In the genomic region with DNA sequence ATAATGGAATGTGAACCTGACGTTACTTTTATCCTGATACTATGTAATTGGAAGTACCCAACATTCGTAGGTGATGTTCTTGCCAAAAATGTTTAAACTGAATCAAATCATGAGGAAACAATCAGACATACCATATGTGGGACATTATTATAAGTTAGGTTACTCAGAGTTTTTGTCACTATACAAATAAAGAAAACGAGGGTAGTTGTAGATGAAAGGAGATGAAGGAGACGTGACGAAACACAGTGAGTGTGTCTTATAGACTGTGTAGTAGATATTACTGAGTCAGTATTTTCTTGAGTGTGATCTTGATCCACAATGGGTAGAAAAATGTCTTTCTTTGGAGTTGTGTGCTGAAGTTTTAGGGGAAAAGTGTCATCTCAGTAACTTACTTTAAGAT, we compare ENCODE assay signal across 31 cellular contexts.
"Had no signal": no experiment of that assay in that cellular context is flagged by ENCODE, and none has a peak within 500 bp of the region (broad histone marks: within the 10 kb centered on the region; RNA-seq: fewer than 3 reads in every experiment).

No MANE protein-coding gene starts in this region.

- H3K4me3 Mint-ChIP-seq: activated CD4-positive, alpha-beta memory T cell treated with anti-CD3 and anti-CD28 coated beads for 36 hours; activated CD4-positive, alpha-beta T cell treated with anti-CD3 and anti-CD28 coated beads, Interleukin-2, amount 10 ng/mL, durations not matched to agents 7 days and 5 days; activated naive CD8-positive, alpha-beta T cell treated with anti-CD3 and anti-CD28 coated beads, Interleukin-2, amount 50 U/mL, for 24 hours; activated T-cell treated with anti-CD3 and anti-CD28 coated beads, Interleukin-2, amount 50 U/mL, for 4 hours; brain had no signal

- H3K27ac ChIP-seq: ascending aorta, cardiac muscle cell, RWPE1, SJCRH30, VCaP had no signal

- H3K4me1 Mint-ChIP-seq: brain had no signal

- H3K9me3 ChIP-seq: ascending aorta, MG63, SJCRH30, SK-N-SH had no signal

- DNase-seq: activated CD4-positive, alpha-beta memory T cell treated with anti-CD3 and anti-CD28 coated beads for 36 hours; activated CD4-positive, alpha-beta T cell treated with anti-CD3 and anti-CD28 coated beads, Interleukin-2, amount 10 ng/mL, durations not matched to agents 7 days and 5 days; activated CD4-positive, CD25-positive, alpha-beta regulatory T cell; activated CD8-positive, alpha-beta memory T cell treated with anti-CD3 and anti-CD28 coated beads for 24 hours; activated effector memory CD4-positive, alpha-beta T cell treated with anti-CD3 and anti-CD28 coated beads, Interleukin-2, amount 50 U/mL, for 16 hours; activated naive CD4-positive, alpha-beta T cell treated with Interleukin-2 at 50 U/mL for 16 hours; activated naive CD8-positive, alpha-beta T cell treated with anti-CD3 and anti-CD28 coated beads, Interleukin-2, amount 50 U/mL, for 24 hours; activated T-cell treated with anti-CD3 and anti-CD28 coated beads, Interleukin-2, amount 50 U/mL, for 4 hours; MG63; MV-4-11; NCI-H1092 treated with DMSO at 0.1 percent for 48 hours; NCI-H1417 treated with DMSO at 0.1 percent for 48 hours; NCI-H1694; NCI-H2029; NCI-H2107; NCI-H2171 treated with DMSO at 0.1 percent for 48 hours; NCI-H345; NCI-H510A; NCI-H526 treated with DMSO at 0.1 percent for 48 hours; NCI-H82; Right ventricle myocardium superior; SJCRH30; SK-N-SH; T-helper 1 cell had no signal

- H3K4me3 ChIP-seq: ascending aorta, cardiac muscle cell, MG63, SJCRH30 had no signal

- H3K27me3 ChIP-seq: ascending aorta, cardiac muscle cell, MG63, SJCRH30 had no signal

- H3K9me2 ChIP-seq: SK-N-SH had no signal

- H3K9me3 Mint-ChIP-seq: activated CD4-positive, alpha-beta memory T cell treated with anti-CD3 and anti-CD28 coated beads for 36 hours; activated CD4-positive, alpha-beta T cell treated with anti-CD3 and anti-CD28 coated beads, Interleukin-2, amount 10 ng/mL, durations not matched to agents 7 days and 5 days; activated naive CD4-positive, alpha-beta T cell treated with anti-CD3 and anti-CD28 coated beads, Interleukin-2, amount 50 U/mL, for 72 hours; activated naive CD8-positive, alpha-beta T cell treated with anti-CD3 and anti-CD28 coated beads, Interleukin-2, amount 50 U/mL, for 24 hours; activated T-cell treated with anti-CD3 and anti-CD28 coated beads, Interleukin-2, amount 50 U/mL, for 4 hours; brain had no signal

- H3K4me1 ChIP-seq: ascending aorta, SJCRH30 had no signal

- ATAC-seq: activated naive CD4-positive, alpha-beta T cell treated with anti-CD3 and anti-CD28 coated beads, Interleukin-2, amount 50 U/mL, for 72 hours; activated naive CD8-positive, alpha-beta T cell treated with anti-CD3 and anti-CD28 coated beads, Interleukin-2, amount 50 U/mL, for 24 hours; activated T-cell treated with anti-CD3 and anti-CD28 coated beads, Interleukin-2, amount 50 U/mL, for 4 hours; Panc1 had no signal

- H3K9ac ChIP-seq: SK-N-SH had no signal

- H3K27me3 Mint-ChIP-seq: activated CD4-positive, alpha-beta memory T cell treated with anti-CD3 and anti-CD28 coated beads for 36 hours; activated CD4-positive, alpha-beta T cell treated with anti-CD3 and anti-CD28 coated beads, Interleukin-2, amount 10 ng/mL, durations not matched to agents 7 days and 5 days; activated naive CD8-positive, alpha-beta T cell treated with anti-CD3 and anti-CD28 coated beads, Interleukin-2, amount 50 U/mL, for 24 hours had no signal

- H3K36me3 Mint-ChIP-seq: activated naive CD4-positive, alpha-beta T cell treated with anti-CD3 and anti-CD28 coated beads, Interleukin-2, amount 50 U/mL, for 72 hours; brain had no signal

- H3K4me2 ChIP-seq: SK-N-SH had no signal

- H3K36me3 ChIP-seq: ascending aorta, cardiac muscle cell, MG63, SJCRH30 had no signal

- H3K27ac Mint-ChIP-seq: activated CD4-positive, alpha-beta memory T cell treated with anti-CD3 and anti-CD28 coated beads for 36 hours; activated CD4-positive, alpha-beta T cell treated with anti-CD3 and anti-CD28 coated beads, Interleukin-2, amount 10 ng/mL, durations not matched to agents 7 days and 5 days; activated naive CD4-positive, alpha-beta T cell treated with anti-CD3 and anti-CD28 coated beads, Interleukin-2, amount 50 U/mL, for 72 hours; activated naive CD8-positive, alpha-beta T cell treated with anti-CD3 and anti-CD28 coated beads, Interleukin-2, amount 50 U/mL, for 24 hours; brain had no signal
